In the genomic region with DNA sequence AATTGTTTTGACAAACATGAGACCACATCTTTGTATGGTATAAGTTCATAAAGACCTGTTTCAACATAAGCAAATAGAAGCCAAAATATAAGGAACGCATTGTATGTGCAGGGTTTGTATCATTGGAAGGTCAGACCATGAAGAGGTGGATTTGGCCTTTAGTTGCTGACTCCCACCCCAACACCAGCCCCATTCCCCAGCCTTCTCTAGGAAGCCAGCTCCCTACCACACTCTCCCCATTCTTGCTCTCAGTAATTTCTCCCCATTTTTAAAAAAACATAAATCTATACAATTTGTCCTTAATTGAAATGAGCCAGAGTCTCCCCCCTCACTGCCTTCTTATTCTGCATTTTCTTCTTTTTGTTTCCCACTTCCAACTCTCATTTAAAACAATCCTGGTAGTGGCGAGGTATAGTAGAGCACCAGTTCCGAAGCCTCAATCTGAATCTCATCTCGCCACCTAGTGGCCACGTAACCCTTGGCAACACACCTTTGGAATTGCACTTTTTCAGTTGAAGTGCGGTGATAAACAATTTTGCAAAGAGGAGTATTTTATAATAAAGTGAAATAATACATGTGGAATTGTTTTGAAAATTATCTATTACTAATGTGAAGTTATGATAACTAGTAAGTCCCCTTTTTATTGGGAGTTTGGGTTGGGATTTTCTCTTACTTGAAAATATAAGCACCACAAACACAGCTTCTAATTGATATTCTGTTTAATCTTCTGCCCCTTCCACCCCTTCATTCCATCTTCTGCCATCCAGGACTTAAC, we compare ENCODE assay signal across 8 cellular contexts.
DNase-seq lines count a peak whose midpoint lies in the region; ATAC-seq, FAIRE-seq and TF ChIP-seq lines count a peak whose summit lies in the region.

No MANE protein-coding gene starts in this region.

- H2AFZ ChIP-seq in OCI-LY7 (ENCODE audit: low read length): no peak overlapping the region

- CTCF ChIA-PET in A549 (lab: Yijun Ruan, JAX) (interaction anchor here (0.7 to 2.9 kb wide), 22 partner anchors 10 to 1104 kb away, joined by 3 to 21 read pairs (median 4); no protein-coding TSS in a partner anchor), OCI-LY7 (lab: Charles Lee; ENCODE audit: unreplicated experiment) (interaction anchor here (0.6 kb wide), 1 partner anchor 448 kb away, joined by 3 read pairs; no protein-coding TSS in a partner anchor)

- intact Hi-C loops in OCI-LY7 (cut with micrococcal nuclease; ENCODE audit: unreplicated experiment): loop anchor here (1.0 to 10.0 kb wide), 2 partner anchors 1048 to 1108 kb away; no protein-coding TSS in a partner anchor

- H4K20me1 ChIP-seq in OCI-LY7 (ENCODE audit: insufficient read depth, low read length): no peaks in the 10 kb centered on the region

- no peak for TF ChIP-seq POLR2A in A549 (IDR thresholded peaks at IDR 0.05; ENCODE audit: low read length)
- no peak for TF ChIP-seq POLR2A in GM12892 (IDR thresholded peaks at IDR 0.05; ENCODE audit: low read depth, low read length)

- H3K36me3 ChIP-seq in OCI-LY7 (ENCODE audit: insufficient read depth, low read length): no peaks in the 10 kb centered on the region

- H3K27ac ChIP-seq in A549 (no peak overlapping the region), OCI-LY7 (ENCODE audit: low read depth, low read length, poor library complexity, severe bottlenecking) (no peak overlapping the region)

- POLR2A ChIA-PET in A549 (lab: Yijun Ruan, JAX) (no interaction called here), OCI-LY7 (lab: Charles Lee) (no interaction called here)

- peak; percentile 59 for FAIRE-seq in A549 (lab: Jason Lieb, UNC)
- FAIRE-seq in GM12892 (lab: Jason Lieb, UNC): peak; percentile 71
- no peak for FAIRE-seq in frontal cortex (lab: Jason Lieb, UNC)

- H3K4me2 ChIP-seq in A549 (no peak overlapping the region), OCI-LY7 (ENCODE audit: low read length) (no peak overlapping the region)

- no peak for TF ChIP-seq EP300 in A549 (IDR thresholded peaks at IDR 0.05)

- ATAC-seq in A549: peak; percentile 87 to 94
- ATAC-seq in HG03342 (IDR thresholded peaks at IDR 0.05; ENCODE audit: unreplicated experiment): peak; percentile 85

- no peaks in the 10 kb centered on the region for H3K9me2 ChIP-seq in OCI-LY7 (ENCODE audit: insufficient read depth, low read length)

- WGBS in A549 (ENCODE audit: missing lambda C conversion rate): 10% methylated on average over 6 of the region's 6 CpGs

- TF ChIP-seq CTCF in A549 (IDR thresholded peaks at IDR 0.05): peak; percentile 66
- peak; percentile 85 for TF ChIP-seq CTCF in OCI-LY7 (conservative IDR thresholded peaks at IDR 0.05; ENCODE audit: low read length)

- peak; percentile 65 to 67 for TF ChIP-seq RAD21 in A549 (conservative IDR thresholded peaks at IDR 0.05 in 1 of 2, IDR thresholded peaks at IDR 0.05 in 1 of 2)

- H3K4me1 ChIP-seq in A549 (no peaks in the 10 kb centered on the region), OCI-LY7 (ENCODE audit: insufficient read depth, low read length, poor library complexity, severe bottlenecking) (no peaks in the 10 kb centered on the region)

- BruUV-seq in OCI-LY7 (replicated peaks; lab: Mats Ljungman, UMichigan): no TSS peak

- H3K79me2 ChIP-seq in OCI-LY7 (ENCODE audit: insufficient read depth, low read depth, low read length): no peaks in the 10 kb centered on the region

- peak; percentile 9 to 50 for DNase-seq in A549 (ENCODE audit: low read depth in 1 of 2, low spot score in 1 of 2)
- no peak for DNase-seq in GM12892 (ENCODE audit: insufficient read length)
- peak; percentile 46 for DNase-seq in OCI-LY7 (ENCODE audit: low spot score)
- peak; percentile 13 to 26 for DNase-seq in activated T-helper 1 cell treated with anti-CD3 and anti-CD28 coated beads, Interleukin-2, amount 50 U/mL, for 16 hours (ENCODE audit: low read depth in 1 of 2, low spot score in 1 of 2)
- peak; percentile 8 to 11 for DNase-seq in frontal cortex (ENCODE audit: low spot score in 2 of 2)
- DNase-seq in pons (ENCODE audit: low spot score): peak; percentile 12
- DNase-seq in NCI-H2029 (lab: John Stamatoyannopoulos, UW): no peak

- H3K4me3 ChIP-seq in A549 (no peak overlapping the region), OCI-LY7 (ENCODE audit: low read depth, low read length, poor library complexity, severe bottlenecking) (no peak overlapping the region)

- H3K9me3 ChIP-seq in A549 (no peaks in the 10 kb centered on the region), OCI-LY7 (ENCODE audit: low read length) (no peaks in the 10 kb centered on the region)

TF ChIP-seq in A549, 52 proteins besides CTCF, POLR2A, EP300 and RAD21:
- TF ChIP-seq SMC3 (IDR thresholded peaks at IDR 0.05) (peak; percentile 62), HOXB5 (CRISPR knock-in tag; IDR thresholded peaks at IDR 0.05) (no peak)

Comparison
In these comparisons a context has a peak if more than half of its experiments do, and no peak if none do; other contexts are left out.
1. DNase-seq: peak in A549 (2 of 2), OCI-LY7 (single experiment), activated T-helper 1 cell treated with anti-CD3 and anti-CD28 coated beads, Interleukin-2, amount 50 U/mL, for 16 hours (2 of 2), frontal cortex (2 of 2) and pons (single experiment); none in GM12892 (single experiment) and NCI-H2029 (single experiment).